1 cellular context compared by ENCODE assay signal in the genomic region with DNA sequence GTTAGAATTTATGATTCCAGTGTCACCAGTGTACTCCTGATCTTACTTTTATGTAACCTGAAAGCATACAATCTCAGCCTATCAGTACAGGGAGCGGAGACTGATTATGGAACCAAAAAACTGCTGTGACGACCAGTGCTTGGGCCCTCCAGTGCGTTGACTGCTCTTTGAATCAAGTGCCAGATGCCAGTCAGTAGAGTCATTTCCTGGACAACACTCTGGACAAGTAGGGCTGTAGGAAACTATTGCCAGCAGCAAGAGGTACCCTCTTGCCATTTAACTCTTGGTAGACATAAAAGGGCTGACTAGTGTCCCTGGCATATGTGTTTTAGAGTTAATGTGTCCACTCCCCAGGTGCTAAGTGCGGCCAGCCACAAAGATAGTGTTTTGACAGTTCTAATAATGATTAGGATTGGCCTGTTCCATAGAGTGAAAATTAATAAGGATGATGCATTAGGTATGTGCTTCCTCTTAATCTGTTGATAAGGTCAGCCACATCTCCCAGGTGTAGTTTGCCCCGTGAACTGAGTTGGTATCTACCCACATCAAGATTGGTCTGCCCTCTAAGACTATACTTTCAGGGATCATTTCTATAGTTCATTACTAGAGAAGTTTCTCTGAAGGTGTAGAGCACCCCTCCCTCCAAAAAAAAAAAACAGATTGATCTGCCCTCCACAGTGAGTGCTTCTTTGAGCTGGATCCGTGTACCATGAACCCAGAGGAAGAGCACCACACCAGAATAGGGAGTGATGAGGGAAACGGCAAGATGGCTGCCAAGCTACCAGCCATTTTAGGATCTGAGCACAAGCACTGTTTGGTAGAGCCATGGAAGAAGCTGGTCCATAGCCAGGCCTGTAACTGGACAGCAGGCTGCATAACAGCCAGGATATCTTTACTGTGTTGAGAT.
A peak's percentile ranks its signal among the peaks of the same experiment; 100 is the strongest.
TF ChIP-seq lines count a peak whose summit lies in the region.

No MANE protein-coding gene starts in this region.

TF ChIP-seq in K562, 482 proteins besides CTCF, POLR2A, EP300 and RAD21 (continued from another document):
- TF ChIP-seq, protein P1, sequence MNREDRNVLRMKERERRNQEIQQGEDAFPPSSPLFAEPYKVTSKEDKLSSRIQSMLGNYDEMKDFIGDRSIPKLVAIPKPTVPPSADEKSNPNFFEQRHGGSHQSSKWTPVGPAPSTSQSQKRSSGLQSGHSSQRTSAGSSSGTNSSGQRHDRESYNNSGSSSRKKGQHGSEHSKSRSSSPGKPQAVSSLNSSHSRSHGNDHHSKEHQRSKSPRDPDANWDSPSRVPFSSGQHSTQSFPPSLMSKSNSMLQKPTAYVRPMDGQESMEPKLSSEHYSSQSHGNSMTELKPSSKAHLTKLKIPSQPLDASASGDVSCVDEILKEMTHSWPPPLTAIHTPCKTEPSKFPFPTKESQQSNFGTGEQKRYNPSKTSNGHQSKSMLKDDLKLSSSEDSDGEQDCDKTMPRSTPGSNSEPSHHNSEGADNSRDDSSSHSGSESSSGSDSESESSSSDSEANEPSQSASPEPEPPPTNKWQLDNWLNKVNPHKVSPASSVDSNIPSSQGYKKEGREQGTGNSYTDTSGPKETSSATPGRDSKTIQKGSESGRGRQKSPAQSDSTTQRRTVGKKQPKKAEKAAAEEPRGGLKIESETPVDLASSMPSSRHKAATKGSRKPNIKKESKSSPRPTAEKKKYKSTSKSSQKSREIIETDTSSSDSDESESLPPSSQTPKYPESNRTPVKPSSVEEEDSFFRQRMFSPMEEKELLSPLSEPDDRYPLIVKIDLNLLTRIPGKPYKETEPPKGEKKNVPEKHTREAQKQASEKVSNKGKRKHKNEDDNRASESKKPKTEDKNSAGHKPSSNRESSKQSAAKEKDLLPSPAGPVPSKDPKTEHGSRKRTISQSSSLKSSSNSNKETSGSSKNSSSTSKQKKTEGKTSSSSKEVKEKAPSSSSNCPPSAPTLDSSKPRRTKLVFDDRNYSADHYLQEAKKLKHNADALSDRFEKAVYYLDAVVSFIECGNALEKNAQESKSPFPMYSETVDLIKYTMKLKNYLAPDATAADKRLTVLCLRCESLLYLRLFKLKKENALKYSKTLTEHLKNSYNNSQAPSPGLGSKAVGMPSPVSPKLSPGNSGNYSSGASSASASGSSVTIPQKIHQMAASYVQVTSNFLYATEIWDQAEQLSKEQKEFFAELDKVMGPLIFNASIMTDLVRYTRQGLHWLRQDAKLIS (CRISPR knock-in tag; IDR thresholded peaks at IDR 0.05): no peak
- TF ChIP-seq, protein P2, sequence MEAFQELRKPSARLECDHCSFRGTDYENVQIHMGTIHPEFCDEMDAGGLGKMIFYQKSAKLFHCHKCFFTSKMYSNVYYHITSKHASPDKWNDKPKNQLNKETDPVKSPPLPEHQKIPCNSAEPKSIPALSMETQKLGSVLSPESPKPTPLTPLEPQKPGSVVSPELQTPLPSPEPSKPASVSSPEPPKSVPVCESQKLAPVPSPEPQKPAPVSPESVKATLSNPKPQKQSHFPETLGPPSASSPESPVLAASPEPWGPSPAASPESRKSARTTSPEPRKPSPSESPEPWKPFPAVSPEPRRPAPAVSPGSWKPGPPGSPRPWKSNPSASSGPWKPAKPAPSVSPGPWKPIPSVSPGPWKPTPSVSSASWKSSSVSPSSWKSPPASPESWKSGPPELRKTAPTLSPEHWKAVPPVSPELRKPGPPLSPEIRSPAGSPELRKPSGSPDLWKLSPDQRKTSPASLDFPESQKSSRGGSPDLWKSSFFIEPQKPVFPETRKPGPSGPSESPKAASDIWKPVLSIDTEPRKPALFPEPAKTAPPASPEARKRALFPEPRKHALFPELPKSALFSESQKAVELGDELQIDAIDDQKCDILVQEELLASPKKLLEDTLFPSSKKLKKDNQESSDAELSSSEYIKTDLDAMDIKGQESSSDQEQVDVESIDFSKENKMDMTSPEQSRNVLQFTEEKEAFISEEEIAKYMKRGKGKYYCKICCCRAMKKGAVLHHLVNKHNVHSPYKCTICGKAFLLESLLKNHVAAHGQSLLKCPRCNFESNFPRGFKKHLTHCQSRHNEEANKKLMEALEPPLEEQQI (IDR thresholded peaks at IDR 0.05): no peak
- TF ChIP-seq, protein P3, sequence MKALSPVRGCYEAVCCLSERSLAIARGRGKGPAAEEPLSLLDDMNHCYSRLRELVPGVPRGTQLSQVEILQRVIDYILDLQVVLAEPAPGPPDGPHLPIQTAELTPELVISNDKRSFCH (CRISPR knock-in tag; IDR thresholded peaks at IDR 0.05): no peak
- TF ChIP-seq, protein P3 (tag; IDR thresholded peaks at IDR 0.05): peak; percentile 55; the same call in 1 of the 2 replicates
- TF ChIP-seq HDAC8 (tag; IDR thresholded peaks at IDR 0.05): 0 out of 2 replicates have a peak, but pooled peaks have one; percentile 51
- 0 out of 2 replicates have a peak, but pooled peaks have one; percentile 58 for TF ChIP-seq RHOXF2B (CRISPR knock-in tag; conservative IDR thresholded peaks at IDR 0.05)
- TF ChIP-seq TAF9B (IDR thresholded peaks at IDR 0.05; ENCODE audit: partially characterized antibody): no peak
- peak; percentile 39 for TF ChIP-seq WHSC1 (IDR thresholded peaks at IDR 0.05; ENCODE audit: low read length)
- peak; percentile 63; the same call in 1 of the 2 replicates for TF ChIP-seq CEBPG (CRISPR knock-in tag; IDR thresholded peaks at IDR 0.05)
- no peak for TF ChIP-seq CEBPG (tag; conservative IDR thresholded peaks at IDR 0.05 in 1 of 2, IDR thresholded peaks at IDR 0.05 in 1 of 2)
- no peak for TF ChIP-seq NEUROD1 (IDR thresholded peaks at IDR 0.05; ENCODE audit: borderline replicate concordance, low read depth, low read length, partially characterized antibody)
- TF ChIP-seq ZNF232 (CRISPR knock-in tag; IDR thresholded peaks at IDR 0.05): peak; percentile 77
- TF ChIP-seq SETDB1 (IDR thresholded peaks at IDR 0.05; ENCODE audit: low read length): no peak
- TF ChIP-seq ZC3H11A (IDR thresholded peaks at IDR 0.05; ENCODE audit: low read depth, low read length): peak; percentile 84; the same call in 1 of the 2 replicates
- peak; percentile 40 for TF ChIP-seq KDM5B (IDR thresholded peaks at IDR 0.05; ENCODE audit: insufficient replicate concordance, low read depth, low read length)
- TF ChIP-seq ILK (tag; IDR thresholded peaks at IDR 0.05; ENCODE audit: borderline replicate concordance, low read depth): 0 out of 2 replicates have a peak, but pooled peaks have one; percentile 7
- peak; percentile 20 for TF ChIP-seq RBBP5 (IDR thresholded peaks at IDR 0.05; ENCODE audit: borderline replicate concordance, insufficient read depth, low read length, poor library complexity, severe bottlenecking)
- TF ChIP-seq ZNF551 (CRISPR knock-in tag; IDR thresholded peaks at IDR 0.05): no peak
- no peak for TF ChIP-seq KLF16 (IDR thresholded peaks at IDR 0.05)
- peak in 1 of 2 experiments; percentile 60; a peak in 1 of 4 replicates for TF ChIP-seq TEAD1 (CRISPR knock-in tag; IDR thresholded peaks at IDR 0.05)
- TF ChIP-seq, protein P4, sequence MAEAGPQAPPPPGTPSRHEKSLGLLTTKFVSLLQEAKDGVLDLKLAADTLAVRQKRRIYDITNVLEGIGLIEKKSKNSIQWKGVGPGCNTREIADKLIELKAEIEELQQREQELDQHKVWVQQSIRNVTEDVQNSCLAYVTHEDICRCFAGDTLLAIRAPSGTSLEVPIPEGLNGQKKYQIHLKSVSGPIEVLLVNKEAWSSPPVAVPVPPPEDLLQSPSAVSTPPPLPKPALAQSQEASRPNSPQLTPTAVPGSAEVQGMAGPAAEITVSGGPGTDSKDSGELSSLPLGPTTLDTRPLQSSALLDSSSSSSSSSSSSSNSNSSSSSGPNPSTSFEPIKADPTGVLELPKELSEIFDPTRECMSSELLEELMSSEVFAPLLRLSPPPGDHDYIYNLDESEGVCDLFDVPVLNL (CRISPR knock-in tag; IDR thresholded peaks at IDR 0.05; ENCODE audit: low read depth): 0 out of 2 replicates have a peak, but pooled peaks have one; percentile 32
- TF ChIP-seq FOXP1 (CRISPR knock-in tag; IDR thresholded peaks at IDR 0.05): peak; percentile 69
- peak; percentile 50; the same call in 1 of the 2 replicates for TF ChIP-seq TEAD2 (tag; IDR thresholded peaks at IDR 0.05)
- no peak for TF ChIP-seq XRCC4 (IDR thresholded peaks at IDR 0.05; ENCODE audit: extremely low read depth, insufficient read depth, insufficient read length)
- TF ChIP-seq E2F3 (CRISPR knock-in tag; IDR thresholded peaks at IDR 0.05): 0 out of 2 replicates have a peak, but pooled peaks have one; percentile 43
- TF ChIP-seq FOXA3 (CRISPR knock-in tag; conservative IDR thresholded peaks at IDR 0.05 in 1 of 2, IDR thresholded peaks at IDR 0.05 in 1 of 2): peak in 1 of 2 experiments; percentile 82; a peak in 1 of 4 replicates
